ENCODE assay signal across 20 cellular contexts in the genomic region with DNA sequence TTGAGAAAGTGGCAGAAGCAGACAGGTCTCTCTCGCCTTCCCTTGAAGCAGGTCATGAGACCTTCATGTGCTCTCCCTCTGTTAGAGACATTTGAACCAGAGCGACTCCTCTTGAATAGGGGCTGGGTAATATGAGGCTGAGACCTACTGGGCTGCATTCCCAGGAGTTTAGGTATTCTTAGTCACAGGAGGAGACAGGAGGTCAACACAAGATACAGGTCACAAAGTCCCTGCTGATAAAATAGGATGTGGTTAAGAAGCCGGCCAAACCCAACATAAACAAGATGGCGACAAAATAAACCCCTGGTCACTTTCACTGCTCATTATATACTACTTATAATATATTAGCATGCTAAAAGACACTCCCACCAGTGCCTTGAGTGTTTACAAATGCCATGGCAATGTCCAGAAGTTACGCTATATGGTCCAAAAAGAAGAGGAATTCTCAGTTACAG.
"Had no signal": no experiment of that assay in that cellular context is flagged by ENCODE, and none has a peak within 500 bp of the region (broad histone marks: within the 10 kb centered on the region; RNA-seq: fewer than 3 reads in every experiment).

No MANE protein-coding gene starts in this region.

- ATAC-seq: foreskin keratinocyte, mucosa of descending colon, T-helper 17 cell had no signal

- H3K9me3 ChIP-seq: mucosa of descending colon, thoracic aorta, upper lobe of left lung had no signal

- H3K4me1 ChIP-seq: upper lobe of left lung had no signal

- H3K4me2 ChIP-seq: neural progenitor cell had no signal

- H3K9ac ChIP-seq: neural progenitor cell had no signal

- H3K27me3 ChIP-seq: cardiac muscle cell, foreskin keratinocyte, neural progenitor cell, upper lobe of left lung had no signal

- H3K36me3 ChIP-seq: cardiac muscle cell, neural progenitor cell, thoracic aorta, upper lobe of left lung had no signal

- H2AFZ ChIP-seq: neural progenitor cell had no signal

- H3K27ac ChIP-seq: cardiac muscle cell, foreskin keratinocyte, neural progenitor cell, thoracic aorta, upper lobe of left lung had no signal

- H3K4me3 ChIP-seq: cardiac muscle cell, mucosa of descending colon, neural progenitor cell, thoracic aorta, upper lobe of left lung had no signal

- DNase-seq: activated CD4-positive, alpha-beta memory T cell treated with anti-CD3 and anti-CD28 coated beads for 36 hours; activated CD4-positive, alpha-beta T cell treated with anti-CD3 and anti-CD28 coated beads for 4 hours; activated CD4-positive, CD25-positive, alpha-beta regulatory T cell; activated naive CD4-positive, alpha-beta T cell treated with Interleukin-2 at 50 U/mL for 16 hours; activated naive CD8-positive, alpha-beta T cell treated with anti-CD3 and anti-CD28 coated beads for 36 hours; activated T-cell treated with anti-CD3 and anti-CD28 coated beads, Interleukin-2, amount 50 U/mL, for 48 hours; cortex of kidney; erythroblast; foreskin keratinocyte; mesenchymal stem cell; mucosa of descending colon; naive B cell; stimulated activated CD4-positive, alpha-beta T cell treated with anti-CD3 and anti-CD28 coated beads, Interleukin-4, amount 100 ng/mL, for 1 hour; stimulated activated naive CD4-positive, alpha-beta T cell; SW 1271; T-helper 17 cell; upper lobe of left lung had no signal
